Comparison of ENCODE assay signal across 14 cellular contexts in the genomic region with DNA sequence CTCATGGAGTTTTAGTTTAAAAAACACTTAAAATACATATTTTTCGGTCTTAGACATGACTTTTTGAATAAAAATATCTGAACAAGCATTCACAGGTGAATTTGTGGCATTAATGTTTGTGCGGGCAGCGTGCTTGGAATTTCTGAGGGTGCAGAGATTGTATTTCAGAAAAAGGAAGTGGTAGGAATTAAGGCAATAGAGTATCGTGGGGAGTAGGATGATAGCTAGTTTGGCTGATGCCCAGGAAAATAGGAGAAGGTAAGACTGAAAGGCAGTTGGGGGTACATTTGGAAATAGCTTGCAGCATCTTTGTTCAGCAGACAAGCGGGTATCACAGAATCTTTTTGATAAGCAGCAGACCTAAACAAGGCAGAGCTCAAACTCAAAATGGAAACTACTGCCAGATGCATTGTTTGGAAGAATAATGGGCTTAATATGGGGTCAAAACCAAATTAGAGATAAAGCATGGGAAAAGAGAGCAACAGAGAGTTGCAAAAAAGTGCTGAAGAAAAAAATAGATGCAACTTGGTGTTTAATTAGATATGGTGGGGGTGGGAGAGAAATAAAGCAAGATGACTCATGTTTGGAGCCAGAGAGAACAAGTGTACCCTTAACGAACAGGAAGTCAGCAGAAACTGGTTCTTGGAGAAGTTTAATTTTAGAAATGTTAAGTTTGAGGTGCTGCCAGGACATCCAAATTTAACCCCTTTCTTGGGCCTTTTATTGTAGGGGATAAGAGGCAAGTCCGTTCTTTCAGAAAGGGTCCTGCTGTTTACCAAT.
A peak's percentile ranks its signal among the peaks of the same experiment; 100 is the strongest.
DNase-seq lines count a peak whose midpoint lies in the region; ATAC-seq and TF ChIP-seq lines count a peak whose summit lies in the region.
"Had no signal": no experiment of that assay in that cellular context is flagged by ENCODE, and none has a peak within 500 bp of the region (broad histone marks: within the 10 kb centered on the region; RNA-seq: fewer than 3 reads in every experiment).

No MANE protein-coding gene starts in this region.

- H3K27me3 Mint-ChIP-seq in GM23338 (ENCODE audit: insufficient read depth, low read depth, poor library complexity) = peaks cover 4% of the 10 kb centered on the region
- H3K27me3 Mint-ChIP-seq: activated CD4-positive, alpha-beta memory T cell treated with anti-CD3 and anti-CD28 coated beads for 36 hours had no signal

- no peaks in the 10 kb centered on the region for H3K9me3 ChIP-seq in colonic mucosa

- H3K79me2 ChIP-seq in GM23338 (replicated peaks; ENCODE audit: insufficient read depth) = no peaks in the 10 kb centered on the region

- ATAC-seq in GM23338 = no peak
- no peak for ATAC-seq in HG03521 (IDR thresholded peaks at IDR 0.05; ENCODE audit: unreplicated experiment)

- H3K27ac ChIP-seq in GM23338 (ENCODE audit: low read depth) (no peak overlapping the region), colonic mucosa (no peak overlapping the region)

- intact Hi-C loops in colonic mucosa (cut with DNase I) = no loop called here

- H3K36me3 ChIP-seq in GM23338 (ENCODE audit: insufficient read depth) (no peaks in the 10 kb centered on the region), colonic mucosa (no peaks in the 10 kb centered on the region)

- H3K27ac Mint-ChIP-seq in GM23338 = no peak overlapping the region
- H3K27ac Mint-ChIP-seq: activated CD4-positive, alpha-beta memory T cell treated with anti-CD3 and anti-CD28 coated beads for 36 hours; H9; memory B cell had no signal

- H4K20me1 ChIP-seq in GM23338 (replicated peaks; ENCODE audit: insufficient read depth) = no peaks in the 10 kb centered on the region

- H3K27me3 ChIP-seq in GM23338 (ENCODE audit: insufficient read depth) (no peaks in the 10 kb centered on the region), colonic mucosa (no peaks in the 10 kb centered on the region)

- DNase-seq in GM23338 (ENCODE audit: low spot score) = no peak
- peak; percentile 63 for DNase-seq in OCI-M1 (lab: John Stamatoyannopoulos, UW)
- DNase-seq in fibroblast of villous mesenchyme (ENCODE audit: low read depth) = peak; percentile 18
- peak; percentile 65 for DNase-seq in renal cortical epithelial cell (ENCODE audit: low read depth)
- no peak for DNase-seq in colonic mucosa
- DNase-seq in DMS 273 (lab: John Stamatoyannopoulos, UW; ENCODE audit: unreplicated experiment) = no peak
- DNase-seq in 8988T = no peak
- DNase-seq: activated CD4-positive, alpha-beta memory T cell treated with anti-CD3 and anti-CD28 coated beads for 36 hours; H9; NCI-H187; SHP77; stimulated activated naive CD4-positive, alpha-beta T cell treated with Interleukin-2 at 50 U/mL for 16 hours had no signal

- no peaks in the 10 kb centered on the region for H3F3A ChIP-seq in GM23338 (replicated peaks; ENCODE audit: low read depth)

- no peak for TF ChIP-seq CTCF in GM23338 (conservative IDR thresholded peaks at IDR 0.05; ENCODE audit: low read depth in 2 of 2)
- no peak for TF ChIP-seq CTCF in fibroblast of villous mesenchyme (IDR thresholded peaks at IDR 0.05; ENCODE audit: insufficient read depth, low read depth, low read length)
- no peak for TF ChIP-seq CTCF in colonic mucosa (IDR thresholded peaks at IDR 0.05)

- peak overlapping the region; percentile 3; the same call in 1 of the 2 replicates for H2AFZ ChIP-seq in GM23338

- H3K36me3 Mint-ChIP-seq in GM23338 (ENCODE audit: low read depth) = no peaks in the 10 kb centered on the region
- H3K36me3 Mint-ChIP-seq: activated CD4-positive, alpha-beta memory T cell treated with anti-CD3 and anti-CD28 coated beads for 36 hours; memory B cell had no signal

- H3K4me1 Mint-ChIP-seq in GM23338 = no peaks in the 10 kb centered on the region
- H3K4me1 Mint-ChIP-seq: memory B cell had no signal

- no peaks in the 10 kb centered on the region for H3K4me1 ChIP-seq in GM23338 (ENCODE audit: insufficient read depth)
- no peaks in the 10 kb centered on the region for H3K4me1 ChIP-seq in colonic mucosa

- H3K9me2 ChIP-seq in GM23338 (ENCODE audit: insufficient read depth) = no peaks in the 10 kb centered on the region

- no peak overlapping the region for H3K9ac ChIP-seq in colonic mucosa (ENCODE audit: low read depth in 2 of 2, low read length in 2 of 2)

- H3K4me3 ChIP-seq in GM23338 (no peak overlapping the region), fibroblast of villous mesenchyme (ENCODE audit: low read depth, low read length) (no peak overlapping the region), colonic mucosa (no peak overlapping the region)

- H3K9me3 Mint-ChIP-seq in GM23338 = no peaks in the 10 kb centered on the region
- H3K9me3 Mint-ChIP-seq: H9 had no signal

- H3K4me3 Mint-ChIP-seq in GM23338 = no peak overlapping the region
- H3K4me3 Mint-ChIP-seq: activated CD4-positive, alpha-beta memory T cell treated with anti-CD3 and anti-CD28 coated beads for 36 hours; H9; memory B cell had no signal

- H3K4me2 ChIP-seq in GM23338 = no peak overlapping the region

TF ChIP-seq in GM23338, 12 proteins besides CTCF, POLR2A, EP300 and RAD21 (continues in another document):
- TF ChIP-seq POLR2AphosphoS5 (IDR thresholded peaks at IDR 0.05; ENCODE audit: low read depth) = no peak
- no peak for TF ChIP-seq EZH2 (IDR thresholded peaks at IDR 0.05; ENCODE audit: low read depth, unreplicated experiment)
- no peak for TF ChIP-seq ZNF114 (CRISPR knock-in tag; IDR thresholded peaks at IDR 0.05)
- TF ChIP-seq JUNB (IDR thresholded peaks at IDR 0.05; ENCODE audit: unreplicated experiment) = no peak
- no peak for TF ChIP-seq NANOG (IDR thresholded peaks at IDR 0.05; ENCODE audit: borderline replicate concordance)
- no peak for TF ChIP-seq EZH2phosphoT487 (IDR thresholded peaks at IDR 0.05; ENCODE audit: unreplicated experiment)
- TF ChIP-seq, protein P1, sequence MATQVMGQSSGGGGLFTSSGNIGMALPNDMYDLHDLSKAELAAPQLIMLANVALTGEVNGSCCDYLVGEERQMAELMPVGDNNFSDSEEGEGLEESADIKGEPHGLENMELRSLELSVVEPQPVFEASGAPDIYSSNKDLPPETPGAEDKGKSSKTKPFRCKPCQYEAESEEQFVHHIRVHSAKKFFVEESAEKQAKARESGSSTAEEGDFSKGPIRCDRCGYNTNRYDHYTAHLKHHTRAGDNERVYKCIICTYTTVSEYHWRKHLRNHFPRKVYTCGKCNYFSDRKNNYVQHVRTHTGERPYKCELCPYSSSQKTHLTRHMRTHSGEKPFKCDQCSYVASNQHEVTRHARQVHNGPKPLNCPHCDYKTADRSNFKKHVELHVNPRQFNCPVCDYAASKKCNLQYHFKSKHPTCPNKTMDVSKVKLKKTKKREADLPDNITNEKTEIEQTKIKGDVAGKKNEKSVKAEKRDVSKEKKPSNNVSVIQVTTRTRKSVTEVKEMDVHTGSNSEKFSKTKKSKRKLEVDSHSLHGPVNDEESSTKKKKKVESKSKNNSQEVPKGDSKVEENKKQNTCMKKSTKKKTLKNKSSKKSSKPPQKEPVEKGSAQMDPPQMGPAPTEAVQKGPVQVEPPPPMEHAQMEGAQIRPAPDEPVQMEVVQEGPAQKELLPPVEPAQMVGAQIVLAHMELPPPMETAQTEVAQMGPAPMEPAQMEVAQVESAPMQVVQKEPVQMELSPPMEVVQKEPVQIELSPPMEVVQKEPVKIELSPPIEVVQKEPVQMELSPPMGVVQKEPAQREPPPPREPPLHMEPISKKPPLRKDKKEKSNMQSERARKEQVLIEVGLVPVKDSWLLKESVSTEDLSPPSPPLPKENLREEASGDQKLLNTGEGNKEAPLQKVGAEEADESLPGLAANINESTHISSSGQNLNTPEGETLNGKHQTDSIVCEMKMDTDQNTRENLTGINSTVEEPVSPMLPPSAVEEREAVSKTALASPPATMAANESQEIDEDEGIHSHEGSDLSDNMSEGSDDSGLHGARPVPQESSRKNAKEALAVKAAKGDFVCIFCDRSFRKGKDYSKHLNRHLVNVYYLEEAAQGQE (IDR thresholded peaks at IDR 0.05; ENCODE audit: unreplicated experiment) = no peak
- no peak for TF ChIP-seq ETS1 (IDR thresholded peaks at IDR 0.05)
- TF ChIP-seq STAT1 (IDR thresholded peaks at IDR 0.05; ENCODE audit: unreplicated experiment) = no peak
- TF ChIP-seq CREB1 (CRISPR knock-in tag; IDR thresholded peaks at IDR 0.05; ENCODE audit: low read depth) = no peak

Comparison
In these comparisons a context has a peak if more than half of its experiments do, and no peak if none do; other contexts are left out.
1. DNase-seq: peak in OCI-M1 (single experiment), fibroblast of villous mesenchyme (single experiment) and renal cortical epithelial cell (single experiment); none in GM23338 (single experiment), colonic mucosa (single experiment), DMS 273 (single experiment) and 8988T (single experiment).